16 cellular contexts compared by ENCODE assay signal in the genomic region with DNA sequence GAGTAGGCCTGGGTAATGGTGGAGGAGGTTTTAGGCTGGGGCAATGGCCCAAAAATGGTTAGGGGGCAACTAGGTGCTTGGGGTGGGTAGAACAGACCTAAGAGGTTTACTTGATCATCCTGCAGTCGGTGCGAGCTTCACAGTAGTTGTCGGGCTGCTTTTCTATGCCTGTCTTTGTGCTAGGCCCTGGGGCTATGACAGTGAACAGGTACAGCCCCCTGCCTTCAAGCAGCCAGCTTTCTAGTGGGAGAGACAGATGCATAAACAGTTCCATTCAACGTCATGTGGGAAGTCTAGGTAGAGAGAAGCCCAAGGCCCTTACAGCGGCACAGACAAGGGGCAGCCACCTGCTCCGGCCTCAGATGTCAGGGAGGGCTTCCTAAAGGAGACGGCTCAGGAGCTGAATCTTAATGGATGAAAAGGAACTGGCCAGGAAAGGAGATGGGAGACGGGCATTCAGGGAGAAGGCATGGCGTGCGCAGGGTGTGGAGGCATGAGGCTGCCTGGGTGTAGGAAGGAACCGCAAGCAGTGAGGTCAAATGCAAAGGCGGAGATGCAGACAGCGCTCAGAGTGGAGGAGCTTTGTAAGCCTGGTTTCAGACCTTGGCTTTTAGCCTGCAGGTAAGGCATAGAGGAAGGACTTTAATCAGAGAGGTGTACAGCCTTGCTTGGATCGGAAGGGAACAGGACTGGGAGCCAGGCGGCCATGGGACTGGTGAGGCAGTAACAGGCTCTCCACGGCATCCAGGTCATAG. TPM values are rescaled to one million over a fixed set of nuclear protein-coding genes. Genes with fewer than 3 reads are reported as not detected.
A peak's percentile ranks its signal among the peaks of the same experiment; 100 is the strongest.
DNase-seq lines count a peak whose midpoint lies in the region; ATAC-seq and TF ChIP-seq lines count a peak whose summit lies in the region.
"Had no signal": no experiment of that assay in that cellular context is flagged by ENCODE, and none has a peak within 500 bp of the region (broad histone marks: within the 10 kb centered on the region; RNA-seq: fewer than 3 reads in every experiment).

No MANE protein-coding gene starts in this region.

- no peak overlapping the region for H3K9ac ChIP-seq in muscle layer of colon (ENCODE audit: low read length)
- H3K9ac ChIP-seq: KMS-11 had no signal

- no peak for ATAC-seq in right cardiac atrium
- no peak for ATAC-seq in thoracic aorta (ENCODE audit: insufficient number of reproducible peaks, low FRiP score, low read depth)
- ATAC-seq: effector memory CD8-positive, alpha-beta T cell; GM12878 had no signal

- TF ChIP-seq CTCF in coronary artery (IDR thresholded peaks at IDR 0.05) (no peak), thoracic aorta (IDR thresholded peaks at IDR 0.05) (no peak)

- H3K27me3 ChIP-seq in right cardiac atrium (ENCODE audit: control insufficient read depth, insufficient read depth), result no peaks in the 10 kb centered on the region
- no peaks in the 10 kb centered on the region for H3K27me3 ChIP-seq in muscle layer of colon (ENCODE audit: control insufficient read depth in 1 of 2, insufficient read depth in 2 of 2, low read length in 2 of 2)
- no peaks in the 10 kb centered on the region for H3K27me3 ChIP-seq in thoracic aorta (replicated peaks; ENCODE audit: insufficient read depth)
- H3K27me3 ChIP-seq: thyroid gland had no signal

- intact Hi-C loops in cardiac septum (cut with DNase I), result loop anchor here (5.0 to 10.0 kb wide), 3 partner anchors 58 to 390 kb away; no protein-coding TSS in a partner anchor
- intact Hi-C loops in right cardiac atrium (cut with DNase I), result loop anchor here in 1 of 4 donors (5.0 kb wide), 1 partner anchor 57 kb away; no protein-coding TSS in a partner anchor

- no peaks in the 10 kb centered on the region for H3K36me3 ChIP-seq in muscle layer of colon (ENCODE audit: insufficient read depth, low read length)
- no peaks in the 10 kb centered on the region for H3K36me3 ChIP-seq in thoracic aorta
- H3K36me3 ChIP-seq: thyroid gland had no signal

- DNase-seq in cardiac septum (ENCODE audit: low spot score) (peak; percentile 67), right cardiac atrium (no peak), coronary artery (ENCODE audit: low spot score) (peak; percentile 36), thoracic aorta (ENCODE audit: low spot score) (no peak), cerebellum (ENCODE audit: low spot score) (no peak), NCI-H2081 treated with DMSO at 0.1 percent for 48 hours (lab: John Stamatoyannopoulos, UW) (no peak)
- DNase-seq in activated CD4-positive, alpha-beta T cell treated with anti-CD3 and anti-CD28 coated beads, Interleukin-2, amount 50 U/mL, for 48 hours, result no peak
- DNase-seq: activated CD8-positive, alpha-beta memory T cell treated with anti-CD3 and anti-CD28 coated beads for 24 hours; activated gamma-delta T cell; effector memory CD8-positive, alpha-beta T cell; immature natural killer cell; NCI-H1105 treated with DMSO at 0.1 percent for 48 hours; thyroid gland had no signal

- H3K4me3 ChIP-seq in right cardiac atrium (ENCODE audit: low read length) (no peak overlapping the region), coronary artery (peak overlapping the region; percentile 42), muscle layer of colon (ENCODE audit: low read depth in 1 of 2, low read length in 2 of 2) (peak overlapping the region in 1 of 2 donors; percentile 16), thoracic aorta (no peak overlapping the region)
- H3K4me3 ChIP-seq: GM12878, thyroid gland had no signal

- H3K9me3 ChIP-seq in right cardiac atrium (ENCODE audit: control insufficient read depth, low read length), result no peaks in the 10 kb centered on the region
- H3K9me3 ChIP-seq in muscle layer of colon (ENCODE audit: low read length), result no peaks in the 10 kb centered on the region
- H3K9me3 ChIP-seq in thoracic aorta, result no peaks in the 10 kb centered on the region
- H3K9me3 ChIP-seq: thyroid gland had no signal

- H3K4me1 ChIP-seq in right cardiac atrium (ENCODE audit: control insufficient read depth, insufficient read depth, low read length) (peaks cover 37% of the 10 kb centered on the region), muscle layer of colon (ENCODE audit: insufficient read depth, low read length) (peaks cover 75% of the 10 kb centered on the region), thoracic aorta (ENCODE audit: control insufficient read depth in 1 of 2, low read depth in 2 of 2) (peaks cover 37 to 69% of the 10 kb centered on the region in 2 donors)

- WGBS in right cardiac atrium, result 95% methylated on average over 16 of the region's 16 CpGs

- no peak overlapping the region for H3K27ac ChIP-seq in right cardiac atrium (ENCODE audit: low read length)
- peak overlapping the region in 1 of 2 donors; percentile 82 for H3K27ac ChIP-seq in coronary artery
- peak overlapping the region; percentile 83 for H3K27ac ChIP-seq in muscle layer of colon (ENCODE audit: low read depth, low read length)
- peak overlapping the region; percentile 69 to 73 for H3K27ac ChIP-seq in thoracic aorta
- H3K27ac ChIP-seq: thyroid gland had no signal

RNA-seq across cellular contexts. Expression of gene CTIF, which starts 6.0 kb away (rescaled TPM):
- total RNA-seq in cardiac septum (84.3 TPM), right cardiac atrium (10 to 100 TPM; 41.0 to 78.2 (median 49.8) TPM), thoracic aorta (100 to 1,000 TPM in 1 of 2 donors, 10 to 100 TPM in 1; 63.3 to 125 TPM), cerebellum (52.4 TPM)
- polyA plus RNA-seq in right cardiac atrium, result 42.3 TPM

Comparison
In these comparisons a context has a peak if more than half of its experiments do, and no peak if none do; other contexts are left out.
1. DNase-seq: peak in cardiac septum (single experiment) and coronary artery (single experiment); none in right cardiac atrium (0 of 3), thoracic aorta (single experiment), cerebellum (single experiment), activated CD4-positive, alpha-beta T cell treated with anti-CD3 and anti-CD28 coated beads, Interleukin-2, amount 50 U/mL, for 48 hours (0 of 2) and NCI-H2081 treated with DMSO at 0.1 percent for 48 hours (single experiment).